In the genomic region with DNA sequence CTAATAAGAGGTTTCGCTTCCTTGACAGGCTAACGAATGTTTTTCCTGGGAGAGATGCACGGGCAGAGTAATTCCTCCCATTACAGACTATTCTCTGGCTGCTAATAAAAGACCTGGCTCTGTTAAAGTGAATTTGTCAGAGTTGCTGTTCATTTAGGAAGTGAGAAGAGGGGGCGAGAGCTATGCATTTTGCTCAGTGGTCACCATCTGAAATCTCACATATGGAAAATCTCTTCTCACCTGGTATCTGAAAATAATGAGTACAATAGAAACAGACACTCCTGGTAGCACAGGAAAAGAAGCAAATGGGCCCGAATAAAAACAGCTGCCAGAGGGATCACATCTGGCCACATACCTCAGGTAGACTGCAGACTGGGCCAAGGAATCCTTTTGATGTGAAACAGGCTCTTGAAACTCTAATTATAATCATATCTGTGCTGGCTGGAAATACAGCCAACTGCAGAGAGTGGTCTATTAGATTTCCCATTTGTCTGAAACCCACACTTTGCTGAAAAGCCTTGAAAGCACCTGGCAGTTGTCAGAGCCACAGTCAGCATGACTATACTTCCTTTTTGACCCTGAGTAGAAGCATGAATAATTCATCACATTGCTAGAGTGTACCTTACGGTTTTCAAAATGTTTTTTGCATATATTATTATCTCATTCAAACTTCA, we compare ENCODE assay signal across 19 cellular contexts. TPM values are rescaled to one million over a fixed set of nuclear protein-coding genes. Genes with fewer than 3 reads are reported as not detected.
A peak's percentile ranks its signal among the peaks of the same experiment; 100 is the strongest.
DNase-seq lines count a peak whose midpoint lies in the region; ATAC-seq and TF ChIP-seq lines count a peak whose summit lies in the region.
"Had no signal": no experiment of that assay in that cellular context is flagged by ENCODE, and none has a peak within 500 bp of the region (broad histone marks: within the 10 kb centered on the region; RNA-seq: fewer than 3 reads in every experiment).

No MANE protein-coding gene starts in this region.

- H3K4me3 ChIP-seq in neural cell (ENCODE audit: low read length) = no peak overlapping the region
- no peak overlapping the region for H3K4me3 ChIP-seq in effector memory CD4-positive, alpha-beta T cell (ENCODE audit: insufficient read depth, low read depth, low read length, poor library complexity, severe bottlenecking)
- H3K4me3 ChIP-seq: K562, lung had no signal

- TF ChIP-seq EP300 in neural cell (conservative IDR thresholded peaks at IDR 0.05; ENCODE audit: poor library complexity, severe bottlenecking) = no peak

- peaks cover 3% of the 10 kb centered on the region for H3K9me3 Mint-ChIP-seq in activated CD8-positive, alpha-beta T cell treated with anti-CD3 and anti-CD28 coated beads for 36 hours
- H3K9me3 Mint-ChIP-seq in activated CD8-positive, alpha-beta T cell treated with anti-CD3 and anti-CD28 coated beads, Interleukin-2, amount 10 ng/mL, durations not matched to agents 7 days and 5 days (ENCODE audit: insufficient read depth) = no peaks in the 10 kb centered on the region
- H3K9me3 Mint-ChIP-seq in T-cell = no peaks in the 10 kb centered on the region

- H3K9ac ChIP-seq in neural cell (ENCODE audit: low read length) = no peak overlapping the region
- H3K9ac ChIP-seq: parathyroid adenoma had no signal

- H4K20me1 ChIP-seq in neural cell (ENCODE audit: insufficient read depth) = no peaks in the 10 kb centered on the region

- peak; percentile 54 for ATAC-seq in activated CD8-positive, alpha-beta T cell treated with anti-CD3 and anti-CD28 coated beads for 36 hours
- no peak for ATAC-seq in activated CD8-positive, alpha-beta T cell treated with anti-CD3 and anti-CD28 coated beads, Interleukin-2, amount 10 ng/mL, durations not matched to agents 7 days and 5 days
- peak; percentile 46 for ATAC-seq in GM21576 (IDR thresholded peaks at IDR 0.05; ENCODE audit: unreplicated experiment)
- peak in 1 of 4 experiments; percentile 53 for ATAC-seq in T-cell (replicated peaks in 1 of 4)
- no peak for ATAC-seq in GM21515 (IDR thresholded peaks at IDR 0.05; ENCODE audit: unreplicated experiment)
- ATAC-seq: K562 had no signal

- intact Hi-C loops in activated CD8-positive, alpha-beta T cell treated with anti-CD3 and anti-CD28 coated beads for 36 hours (cut with micrococcal nuclease) = no loop called here

- no peaks in the 10 kb centered on the region for H3K27me3 Mint-ChIP-seq in activated CD8-positive, alpha-beta T cell treated with anti-CD3 and anti-CD28 coated beads for 36 hours
- H3K27me3 Mint-ChIP-seq in activated CD8-positive, alpha-beta T cell treated with anti-CD3 and anti-CD28 coated beads, Interleukin-2, amount 10 ng/mL, durations not matched to agents 7 days and 5 days (ENCODE audit: low read depth) = no peaks in the 10 kb centered on the region
- H3K27me3 Mint-ChIP-seq in T-cell = no peaks in the 10 kb centered on the region

- H3K27me3 ChIP-seq in neural cell (ENCODE audit: insufficient read depth, low read depth, low read length) = no peaks in the 10 kb centered on the region
- no peaks in the 10 kb centered on the region for H3K27me3 ChIP-seq in effector memory CD4-positive, alpha-beta T cell (replicated peaks; ENCODE audit: control insufficient read depth, insufficient read depth, low read length, poor library complexity, severe bottlenecking)

- H3K36me3 ChIP-seq in neural cell (ENCODE audit: insufficient read depth, low read length) = no peaks in the 10 kb centered on the region
- H3K36me3 ChIP-seq in effector memory CD4-positive, alpha-beta T cell (ENCODE audit: control insufficient read depth, insufficient read depth, low read length) = no peaks in the 10 kb centered on the region
- H3K36me3 ChIP-seq: WERI-Rb-1 had no signal

- H2AFZ ChIP-seq in neural cell (ENCODE audit: low read depth, low read length) = no peak overlapping the region
- H2AFZ ChIP-seq: parathyroid adenoma had no signal

- CTCF ChIA-PET in activated CD8-positive, alpha-beta T cell treated with anti-CD3 and anti-CD28 coated beads for 36 hours (lab: Charles Lee) = interaction anchor here (0.8 to 1.3 kb wide), 4 partner anchors 9 to 98 kb away, joined by 3 to 4 read pairs (median 3); no protein-coding TSS in a partner anchor
- CTCF ChIA-PET in activated CD8-positive, alpha-beta T cell treated with anti-CD3 and anti-CD28 coated beads, Interleukin-2, amount 10 ng/mL, durations not matched to agents 7 days and 5 days (lab: Charles Lee) = interaction anchor here (1.3 to 2.0 kb wide), 3 partner anchors 12 to 491 kb away, joined by 3 to 8 read pairs (median 4); no protein-coding TSS in a partner anchor
- CTCF ChIA-PET in T-cell (lab: Charles Lee) = interaction anchor here in 1 of 2 donors (1.1 kb wide), 1 partner anchor 508 kb away, joined by 3 read pairs; no protein-coding TSS in a partner anchor

- peak; percentile 38 for DNase-seq in activated CD8-positive, alpha-beta T cell treated with anti-CD3 and anti-CD28 coated beads for 36 hours
- DNase-seq in activated CD8-positive, alpha-beta T cell treated with anti-CD3 and anti-CD28 coated beads, Interleukin-2, amount 10 ng/mL, durations not matched to agents 7 days and 5 days = no peak
- no peak for DNase-seq in T-cell
- no peak for DNase-seq in OCI-M1 (lab: John Stamatoyannopoulos, UW)
- no peak for DNase-seq in effector memory CD4-positive, alpha-beta T cell
- DNase-seq: activated gamma-delta T cell; caudate nucleus; erythroblast; NCI-H1930; NCI-H774; SHP77 treated with DMSO at 0.1 percent for 48 hours; stimulated activated CD8-positive, alpha-beta memory T cell treated with anti-CD3 and anti-CD28 coated beads, Interleukin-4, amount 100 ng/mL, for 48 hours; WERI-Rb-1 had no signal

- H3K4me1 ChIP-seq in effector memory CD4-positive, alpha-beta T cell (ENCODE audit: control insufficient read depth, insufficient read depth, low read length, poor library complexity, severe bottlenecking) = no peaks in the 10 kb centered on the region
- H3K4me1 ChIP-seq: parathyroid adenoma had no signal

- H3K27ac Mint-ChIP-seq in activated CD8-positive, alpha-beta T cell treated with anti-CD3 and anti-CD28 coated beads for 36 hours = peak overlapping the region; percentile 92
- H3K27ac Mint-ChIP-seq in activated CD8-positive, alpha-beta T cell treated with anti-CD3 and anti-CD28 coated beads, Interleukin-2, amount 10 ng/mL, durations not matched to agents 7 days and 5 days = no peak overlapping the region
- H3K27ac Mint-ChIP-seq in T-cell = peak overlapping the region; percentile 42 to 88

- no peaks in the 10 kb centered on the region for H3F3A ChIP-seq in neural cell (ENCODE audit: insufficient read depth, low read length, poor library complexity, severe bottlenecking)

- no peak for TF ChIP-seq CTCF in activated CD8-positive, alpha-beta T cell treated with anti-CD3 and anti-CD28 coated beads for 36 hours (IDR thresholded peaks at IDR 0.05)
- no peak for TF ChIP-seq CTCF in neural cell (IDR thresholded peaks at IDR 0.05; ENCODE audit: poor library complexity, severe bottlenecking)

- H3K27ac ChIP-seq in neural cell (ENCODE audit: low read length) = no peak overlapping the region
- no peak overlapping the region for H3K27ac ChIP-seq in effector memory CD4-positive, alpha-beta T cell (ENCODE audit: insufficient read depth, low read length, poor library complexity, severe bottlenecking)
- H3K27ac ChIP-seq: parathyroid adenoma, WERI-Rb-1 had no signal

- H3K4me2 ChIP-seq in neural cell (ENCODE audit: low read length) = no peak overlapping the region

- H3K79me2 ChIP-seq in neural cell (replicated peaks; ENCODE audit: insufficient read depth, low read length) = no peaks in the 10 kb centered on the region
- H3K79me2 ChIP-seq: parathyroid adenoma had no signal

- no peak for TF ChIP-seq RAD21 in neural cell (conservative IDR thresholded peaks at IDR 0.05)

- H3K4me3 Mint-ChIP-seq in activated CD8-positive, alpha-beta T cell treated with anti-CD3 and anti-CD28 coated beads for 36 hours = peak overlapping the region; percentile 28
- no peak overlapping the region for H3K4me3 Mint-ChIP-seq in activated CD8-positive, alpha-beta T cell treated with anti-CD3 and anti-CD28 coated beads, Interleukin-2, amount 10 ng/mL, durations not matched to agents 7 days and 5 days
- H3K4me3 Mint-ChIP-seq in T-cell = peak overlapping the region in 1 of 3 donors; percentile 23

- H3K4me1 Mint-ChIP-seq in activated CD8-positive, alpha-beta T cell treated with anti-CD3 and anti-CD28 coated beads for 36 hours (ENCODE audit: low read depth) = peaks cover 66% of the 10 kb centered on the region
- peaks cover 32% of the 10 kb centered on the region for H3K4me1 Mint-ChIP-seq in activated CD8-positive, alpha-beta T cell treated with anti-CD3 and anti-CD28 coated beads, Interleukin-2, amount 10 ng/mL, durations not matched to agents 7 days and 5 days (ENCODE audit: low read depth)
- peaks cover 29 to 58% (median 40%) of the 10 kb centered on the region in 3 donors for H3K4me1 Mint-ChIP-seq in T-cell

- POLR2A ChIA-PET in activated CD8-positive, alpha-beta T cell treated with anti-CD3 and anti-CD28 coated beads for 36 hours (lab: Charles Lee) = interaction anchor here (1.1 to 2.5 kb wide), 6 partner anchors 9 to 86 kb away, joined by 3 to 13 read pairs (median 3); no protein-coding TSS in a partner anchor
- POLR2A ChIA-PET in activated CD8-positive, alpha-beta T cell treated with anti-CD3 and anti-CD28 coated beads, Interleukin-2, amount 10 ng/mL, durations not matched to agents 7 days and 5 days (lab: Charles Lee) = interaction anchor here (1.4 kb wide), 1 partner anchor 9 kb away, joined by 3 read pairs; no protein-coding TSS in a partner anchor
- POLR2A ChIA-PET in T-cell (lab: Charles Lee) = interaction anchor here in 1 of 2 donors (0.6 kb wide), 1 partner anchor 38 kb away, joined by 3 read pairs; no protein-coding TSS in a partner anchor

- H3K36me3 Mint-ChIP-seq in activated CD8-positive, alpha-beta T cell treated with anti-CD3 and anti-CD28 coated beads for 36 hours (ENCODE audit: low read depth) = peaks cover 29% of the 10 kb centered on the region
- peaks cover 19% of the 10 kb centered on the region for H3K36me3 Mint-ChIP-seq in activated CD8-positive, alpha-beta T cell treated with anti-CD3 and anti-CD28 coated beads, Interleukin-2, amount 10 ng/mL, durations not matched to agents 7 days and 5 days (ENCODE audit: low read depth)
- peaks cover 3% of the 10 kb centered on the region for H3K36me3 Mint-ChIP-seq in T-cell

- no peaks in the 10 kb centered on the region for H3K9me2 ChIP-seq in neural cell (ENCODE audit: insufficient read depth, low read length)

- H3K9me3 ChIP-seq in neural cell (ENCODE audit: low read length) = no peaks in the 10 kb centered on the region
- H3K9me3 ChIP-seq in effector memory CD4-positive, alpha-beta T cell (ENCODE audit: control insufficient read depth, low read length) = no peaks in the 10 kb centered on the region

RNA-seq across cellular contexts. Expression of gene AOAH, which starts 33.6 kb away (rescaled TPM):
- 10 to 100 TPM; 10.4 to 17.1 TPM for total RNA-seq in activated CD8-positive, alpha-beta T cell treated with anti-CD3 and anti-CD28 coated beads for 36 hours
- 10 to 100 TPM; 17.7 to 18.0 TPM for total RNA-seq in activated CD8-positive, alpha-beta T cell treated with anti-CD3 and anti-CD28 coated beads, Interleukin-2, amount 10 ng/mL, durations not matched to agents 7 days and 5 days
- 10 to 100 TPM; 13.0 to 78.5 (median 27.5) TPM for total RNA-seq in T-cell
- polyA plus RNA-seq in neural cell = 0.76 and 4.3 TPM in 2 replicates
- 1.5 and 1.9 TPM in 2 replicates for polyA minus RNA-seq in neural cell
- total RNA-seq: K562 had no signal
- polyA plus RNA-seq: K562 had no signal

Comparison
In these comparisons a context has a peak if more than half of its experiments do, and no peak if none do; other contexts are left out.
1. ATAC-seq: peak in activated CD8-positive, alpha-beta T cell treated with anti-CD3 and anti-CD28 coated beads for 36 hours (single experiment) and GM21576 (single experiment); none in activated CD8-positive, alpha-beta T cell treated with anti-CD3 and anti-CD28 coated beads, Interleukin-2, amount 10 ng/mL, durations not matched to agents 7 days and 5 days (single experiment) and GM21515 (single experiment).